23 cellular contexts compared by ENCODE assay signal in genomic region chr13:51097353-51098043, GRCh38. TPM values are rescaled to one million over a fixed set of nuclear protein-coding genes. Genes with fewer than 3 reads are reported as not detected.
A peak's percentile ranks its signal among the peaks of the same experiment; 100 is the strongest.
DNase-seq lines count a peak whose midpoint lies in the region; ATAC-seq, FAIRE-seq and TF ChIP-seq lines count a peak whose summit lies in the region.
"Had no signal": no experiment of that assay in that cellular context is flagged by ENCODE, and none has a peak within 500 bp of the region (broad histone marks: within the 10 kb centered on the region; RNA-seq: fewer than 3 reads in every experiment).

No MANE protein-coding gene starts in this region.

- no peak overlapping the region for H2BK15ac ChIP-seq in H9 (ENCODE audit: low read depth, low read length)
- H2BK15ac ChIP-seq in H1 (ENCODE audit: low read length), result no peak overlapping the region

- H4K91ac ChIP-seq in H9 (ENCODE audit: insufficient read length, low read depth, low read length) (no peak overlapping the region), H1 (replicated peaks; ENCODE audit: insufficient read length, low read length) (no peak overlapping the region)

- H3K9me3 Mint-ChIP-seq in Caco-2 (ENCODE audit: unreplicated experiment) (no peaks in the 10 kb centered on the region), H9 (no peaks in the 10 kb centered on the region; a peak in 2 of 5 replicates)
- no peaks in the 10 kb centered on the region for H3K9me3 Mint-ChIP-seq in activated naive CD4-positive, alpha-beta T cell treated with anti-CD3 and anti-CD28 coated beads, Interleukin-2, amount 10 ng/mL, durations not matched to agents 7 days and 5 days
- H3K9me3 Mint-ChIP-seq: CD8-positive, alpha-beta T cell had no signal

- H3K4me3 Mint-ChIP-seq in Caco-2 (ENCODE audit: unreplicated experiment) (no peak overlapping the region), H9 (no peak overlapping the region)
- H3K4me3 Mint-ChIP-seq in activated naive CD4-positive, alpha-beta T cell treated with anti-CD3 and anti-CD28 coated beads, Interleukin-2, amount 10 ng/mL, durations not matched to agents 7 days and 5 days, result no peak overlapping the region
- H3K4me3 Mint-ChIP-seq: CD8-positive, alpha-beta T cell had no signal

- TF ChIP-seq RAD21 in H1 (IDR thresholded peaks at IDR 0.05 in 1 of 2, conservative IDR thresholded peaks at IDR 0.05 in 1 of 2; ENCODE audit: low read depth in 2 of 2, low read length in 2 of 2), result no peak

- H4K8ac ChIP-seq in H9 (replicated peaks; ENCODE audit: insufficient read length, low read depth, low read length), result no peak overlapping the region
- H4K8ac ChIP-seq in H1 (ENCODE audit: extremely low read depth, insufficient read depth, low read length), result no peak overlapping the region

- no peaks in the 10 kb centered on the region for H3K79me1 ChIP-seq in H9 (ENCODE audit: insufficient read depth, low read depth, low read length, poor library complexity, severe bottlenecking)
- no peaks in the 10 kb centered on the region for H3K79me1 ChIP-seq in H1 (ENCODE audit: low read depth, low read length)

- H3K27me3 Mint-ChIP-seq in Caco-2 (ENCODE audit: insufficient read depth, unreplicated experiment), result no peaks in the 10 kb centered on the region
- H3K27me3 Mint-ChIP-seq in H9 (ENCODE audit: low read depth), result no peaks in the 10 kb centered on the region
- H3K27me3 Mint-ChIP-seq in activated naive CD4-positive, alpha-beta T cell treated with anti-CD3 and anti-CD28 coated beads, Interleukin-2, amount 10 ng/mL, durations not matched to agents 7 days and 5 days, result peaks cover 12% of the 10 kb centered on the region

- no CpG with 5 or more reads among the region's 4 CpGs for WGBS in H9 (ENCODE audit: extremely low coverage, insufficient read length, low lambda C conversion rate)
- WGBS in H1 (ENCODE audit: extremely low coverage in 1 of 2, insufficient coverage in 1 of 2, insufficient read length in 1 of 2, insufficient replicate concordance in 2 of 2, low coverage in 1 of 2, low lambda C conversion rate in 2 of 2, missing lambda C conversion rate in 1 of 2), 2 experiments, result 68% methylated on average over 4 of the region's 4 CpGs; no CpG with 5 or more reads in 1 of the 2 experiments
- WGBS in mesodermal cell (ENCODE audit: insufficient coverage in 2 of 2), 2 experiments, result 55 to 63% methylated on average over 3 of the region's 4 CpGs

- H3K36me3 Mint-ChIP-seq in Caco-2 (ENCODE audit: insufficient read depth, unreplicated experiment) (no peaks in the 10 kb centered on the region), H9 (ENCODE audit: insufficient read depth in 1 of 3, low read depth in 3 of 3) (peaks cover 0 to 15% (median 2%) of the 10 kb centered on the region in 3 experiments; a peak in 3 of 7 replicates)
- no peaks in the 10 kb centered on the region for H3K36me3 Mint-ChIP-seq in activated naive CD4-positive, alpha-beta T cell treated with anti-CD3 and anti-CD28 coated beads, Interleukin-2, amount 10 ng/mL, durations not matched to agents 7 days and 5 days
- H3K36me3 Mint-ChIP-seq: CD8-positive, alpha-beta T cell had no signal

- H3K4me1 ChIP-seq in Caco-2, result no peaks in the 10 kb centered on the region; the same call in 1 of the 2 replicates
- H3K4me1 ChIP-seq in H9 (ENCODE audit: insufficient read depth, low read length), result peaks cover 10% of the 10 kb centered on the region; the same call in 1 of the 2 replicates
- peaks cover 0 to 15% (median 4%) of the 10 kb centered on the region in 4 experiments; a peak in 3 of 7 replicates for H3K4me1 ChIP-seq in H1 (replicated peaks in 1 of 4; ENCODE audit: control insufficient read depth in 3 of 4, insufficient read depth in 4 of 4, low read length in 3 of 4)
- H3K4me1 ChIP-seq in mesodermal cell (ENCODE audit: control insufficient read depth, insufficient read depth, low read length, poor library complexity, severe bottlenecking), result no peaks in the 10 kb centered on the region
- H3K4me1 ChIP-seq in A673 (ENCODE audit: insufficient read depth, low read length, poor library complexity, severe bottlenecking), result no peaks in the 10 kb centered on the region
- H3K4me1 ChIP-seq: BLaER1 treated with 17β-estradiol and CSF1 and Interleukin-3, amounts not matched to agents 10 nM and 100 nM; HAP-1 had no signal

- no peak overlapping the region for H2BK12ac ChIP-seq in H9 (ENCODE audit: insufficient read length, low read depth, low read length)
- peak overlapping the region; percentile 73; the same call in 1 of the 2 replicates for H2BK12ac ChIP-seq in H1 (ENCODE audit: low read depth, low read length)

- FAIRE-seq in H1 (lab: Jason Lieb, UNC), result peak; percentile 85
- FAIRE-seq: D721Med, GM12892, GM18507, HTR-8/SVneo had no signal

- no peak overlapping the region for H3K9ac ChIP-seq in H9 (ENCODE audit: extremely low read depth, insufficient read length, low read length)
- no peak overlapping the region; a peak in 1 of 7 replicates for H3K9ac ChIP-seq in H1 (replicated peaks in 1 of 4; ENCODE audit: extremely low read depth in 1 of 4, low read depth in 3 of 4, low read length in 3 of 4)
- H3K9ac ChIP-seq: BLaER1 treated with 17β-estradiol and CSF1 and Interleukin-3, amounts not matched to agents 10 nM and 100 nM; SK-N-SH had no signal

- H3K56ac ChIP-seq in H9 (ENCODE audit: insufficient read length, low read depth, low read length), result no peak overlapping the region
- H3K56ac ChIP-seq in H1 (replicated peaks; ENCODE audit: insufficient read length, low read depth, low read length), result no peak overlapping the region

- DNase-seq in Caco-2 (no peak), H9 (no peak), H1 (ENCODE audit: low read depth in 1 of 2, low spot score in 2 of 2) (peak in 1 of 2 experiments; percentile 41), A673 (ENCODE audit: low spot score) (no peak)
- DNase-seq in activated naive CD4-positive, alpha-beta T cell treated with anti-CD3 and anti-CD28 coated beads, Interleukin-2, amount 10 ng/mL, durations not matched to agents 7 days and 5 days, result no peak
- DNase-seq: CD8-positive, alpha-beta T cell; KG1; NCI-H1105 treated with DMSO at 0.1 percent for 48 hours; NCI-H1694; NCI-H510A; NCI-H774; OCI-M1; SHP77 treated with DMSO at 0.1 percent for 48 hours; SK-N-SH had no signal

- H3K27me3 ChIP-seq in Caco-2 (replicated peaks; ENCODE audit: control insufficient read depth, insufficient read depth, low read length) (no peaks in the 10 kb centered on the region), H9 (ENCODE audit: insufficient read depth, low read length) (no peaks in the 10 kb centered on the region), H1 (replicated peaks in 1 of 4; ENCODE audit: control insufficient read depth in 3 of 4, extremely low read depth in 1 of 4, insufficient read depth in 3 of 4, low read length in 3 of 4) (no peaks in the 10 kb centered on the region), A673 (replicated peaks; ENCODE audit: insufficient read depth, low read depth, low read length, poor library complexity) (no peaks in the 10 kb centered on the region)
- H3K27me3 ChIP-seq: BLaER1 treated with 17β-estradiol and CSF1 and Interleukin-3, amounts not matched to agents 10 nM and 100 nM had no signal

- H3T11ph ChIP-seq in H9 (ENCODE audit: low read length), result no peak overlapping the region

- no peak overlapping the region for H3K27ac ChIP-seq in H9 (ENCODE audit: insufficient read length, low read depth, low read length)
- peak overlapping the region; percentile 65 for H3K27ac ChIP-seq in H1 (ENCODE audit: low read depth, low read length)
- H3K27ac ChIP-seq in mesodermal cell (ENCODE audit: low read depth, low read length, severe bottlenecking), result peak overlapping the region; percentile 6
- H3K27ac ChIP-seq in A673 (ENCODE audit: low read depth, low read length, poor library complexity, severe bottlenecking), result no peak overlapping the region
- H3K27ac ChIP-seq: BLaER1 treated with 17β-estradiol and CSF1 and Interleukin-3, amounts not matched to agents 10 nM and 100 nM had no signal

- H2BK20ac ChIP-seq in H9 (ENCODE audit: low read depth, low read length, poor library complexity, severe bottlenecking) (no peak overlapping the region), H1 (ENCODE audit: low read length) (0 out of 2 replicates have a peak overlapping the region, but pooled peaks have one; percentile 24)

- no TSS peak for BruUV-seq in Caco-2 (replicated peaks; lab: Mats Ljungman, UMichigan)
- no TSS peak for BruUV-seq in A673 (replicated peaks; lab: Mats Ljungman, UMichigan)

- no peak for TF ChIP-seq POLR2A in H1 (IDR thresholded peaks at IDR 0.05; ENCODE audit: control extremely low read depth in 1 of 2, low read depth in 2 of 2, low read length in 2 of 2)

- no peaks in the 10 kb centered on the region for H3K9me3 ChIP-seq in Caco-2
- H3K9me3 ChIP-seq in H9 (ENCODE audit: control insufficient read depth, low read depth, low read length), result no peaks in the 10 kb centered on the region
- no peaks in the 10 kb centered on the region for H3K9me3 ChIP-seq in H1 (ENCODE audit: insufficient read depth in 2 of 2, low read depth in 1 of 2, low read length in 1 of 2)
- no peaks in the 10 kb centered on the region for H3K9me3 ChIP-seq in mesodermal cell (ENCODE audit: control insufficient read depth, low read length)
- H3K9me3 ChIP-seq in A673 (ENCODE audit: low read depth, low read length, poor library complexity, severe bottlenecking), result no peaks in the 10 kb centered on the region
- H3K9me3 ChIP-seq: BLaER1 treated with 17β-estradiol and CSF1 and Interleukin-3, amounts not matched to agents 10 nM and 100 nM; HAP-1; SK-N-SH had no signal

- H3K18ac ChIP-seq in H9 (ENCODE audit: insufficient read length, low read depth, low read length) (no peak overlapping the region), H1 (ENCODE audit: extremely low read depth, low read length) (peak overlapping the region; percentile 67; the same call in 1 of the 2 replicates)

- H2AFZ ChIP-seq in H9 (ENCODE audit: low read length) (no peak overlapping the region), H1 (ENCODE audit: low read length) (0 out of 2 replicates have a peak overlapping the region, but pooled peaks have one; percentile 3)

- TF ChIP-seq EP300 in H1 (IDR thresholded peaks at IDR 0.05; ENCODE audit: borderline replicate concordance in 1 of 2, low read depth in 2 of 2, low read length in 2 of 2), result no peak

- H3K4me1 Mint-ChIP-seq in Caco-2 (ENCODE audit: low read depth, unreplicated experiment) (no peaks in the 10 kb centered on the region), H9 (peaks cover 34 to 35% of the 10 kb centered on the region in 2 experiments)
- H3K4me1 Mint-ChIP-seq in activated naive CD4-positive, alpha-beta T cell treated with anti-CD3 and anti-CD28 coated beads, Interleukin-2, amount 10 ng/mL, durations not matched to agents 7 days and 5 days, result no peaks in the 10 kb centered on the region

- H3K14ac ChIP-seq in H9 (ENCODE audit: insufficient read depth, low read length), result no peak overlapping the region
- no peak overlapping the region for H3K14ac ChIP-seq in H1 (ENCODE audit: insufficient read length)

- no peak overlapping the region for H3K23ac ChIP-seq in H9 (ENCODE audit: insufficient read length, low read depth, low read length)
- H3K23ac ChIP-seq in H1 (ENCODE audit: insufficient read length), result no peak overlapping the region

- POLR2A ChIA-PET in Caco-2 (lab: Charles Lee), result no interaction called here
- POLR2A ChIA-PET in H1 (lab: Charles Lee; ENCODE audit: partially characterized antibody), result interaction anchor here (0.6 kb wide), 1 partner anchor 215 kb away, joined by 3 read pairs; no protein-coding TSS in a partner anchor
- POLR2A ChIA-PET in A673 (lab: Charles Lee; ENCODE audit: low non-redundant PET), result no interaction called here

- H4K20me1 ChIP-seq in H9 (ENCODE audit: control insufficient read depth, insufficient read depth, insufficient read length) (no peaks in the 10 kb centered on the region), H1 (replicated peaks in 1 of 2; ENCODE audit: control insufficient read depth in 1 of 2, insufficient read depth in 2 of 2, low read length in 2 of 2) (no peaks in the 10 kb centered on the region)
- H4K20me1 ChIP-seq: BLaER1 treated with 17β-estradiol and CSF1 and Interleukin-3, amounts not matched to agents 10 nM and 100 nM had no signal

- H3K36me3 ChIP-seq in Caco-2 (ENCODE audit: control insufficient read depth, insufficient read depth, low read length) (no peaks in the 10 kb centered on the region), H1 (ENCODE audit: control insufficient read depth in 2 of 4, insufficient read depth in 4 of 4, low read length in 3 of 4) (no peaks in the 10 kb centered on the region), mesodermal cell (ENCODE audit: control insufficient read depth, insufficient read depth, low read length) (no peaks in the 10 kb centered on the region), A673 (ENCODE audit: insufficient read depth, low read length, poor library complexity, severe bottlenecking) (no peaks in the 10 kb centered on the region)
- H3K36me3 ChIP-seq: BLaER1 treated with 17β-estradiol and CSF1 and Interleukin-3, amounts not matched to agents 10 nM and 100 nM; HAP-1 had no signal

- H2BK5ac ChIP-seq in H9 (ENCODE audit: insufficient read length, low read length) (no peak overlapping the region), H1 (ENCODE audit: low read depth, low read length) (peak overlapping the region; percentile 50; the same call in 1 of the 2 replicates)

- H3K4me2 ChIP-seq in H9 (ENCODE audit: insufficient read depth, insufficient read length, low read length) (no peak overlapping the region), H1 (ENCODE audit: insufficient read depth in 1 of 2, low read depth in 2 of 2, low read length in 2 of 2) (peak overlapping the region; percentile 44 to 47; a peak in 2 of 4 replicates)
- H3K4me2 ChIP-seq: BLaER1 treated with 17β-estradiol and CSF1 and Interleukin-3, amounts not matched to agents 10 nM and 100 nM; SK-N-SH had no signal

- TF ChIP-seq CTCF in Caco-2 (IDR thresholded peaks at IDR 0.05; ENCODE audit: insufficient read depth in 1 of 2, low read depth in 1 of 2, low read length in 1 of 2, severe bottlenecking in 1 of 2, unreplicated experiment in 1 of 2), result no peak
- no peak for TF ChIP-seq CTCF in H9 (conservative IDR thresholded peaks at IDR 0.05)
- no peak for TF ChIP-seq CTCF in H1 (IDR thresholded peaks at IDR 0.05; ENCODE audit: control extremely low read depth in 1 of 3, insufficient read depth in 1 of 3, low read depth in 1 of 3, low read length in 3 of 3)
- TF ChIP-seq CTCF in A673 (conservative IDR thresholded peaks at IDR 0.05; ENCODE audit: low read depth, low read length), result no peak

- H4K5ac ChIP-seq in H9 (ENCODE audit: insufficient read length, low read depth, low read length) (no peak overlapping the region), H1 (ENCODE audit: insufficient read length, low read depth, low read length) (peak overlapping the region; percentile 16)

- H3K23me2 ChIP-seq in H9 (ENCODE audit: insufficient read length, low read depth, low read length, poor library complexity, severe bottlenecking) (no peaks in the 10 kb centered on the region), H1 (ENCODE audit: low read depth, low read length) (no peaks in the 10 kb centered on the region)

- peak overlapping the region; percentile 15 for H3K27ac Mint-ChIP-seq in Caco-2 (ENCODE audit: unreplicated experiment)
- H3K27ac Mint-ChIP-seq in H9, result peak overlapping the region; percentile 62 to 98 (median 87); a peak in 6 of 7 replicates
- H3K27ac Mint-ChIP-seq in activated naive CD4-positive, alpha-beta T cell treated with anti-CD3 and anti-CD28 coated beads, Interleukin-2, amount 10 ng/mL, durations not matched to agents 7 days and 5 days, result no peak overlapping the region
- H3K27ac Mint-ChIP-seq: CD8-positive, alpha-beta T cell had no signal

- CTCF ChIA-PET in Caco-2 (lab: Charles Lee), result no interaction called here
- CTCF ChIA-PET in H1 (lab: Charles Lee; ENCODE audit: partially characterized antibody), result interaction anchor here (0.9 to 1.7 kb wide), 3 partner anchors 16 to 190 kb away, joined by 3 to 5 read pairs (median 3); no protein-coding TSS in a partner anchor
- CTCF ChIA-PET in A673 (lab: Charles Lee), result no interaction called here
- CTCF ChIA-PET in activated naive CD4-positive, alpha-beta T cell treated with anti-CD3 and anti-CD28 coated beads, Interleukin-2, amount 10 ng/mL, durations not matched to agents 7 days and 5 days (lab: Charles Lee), result interaction anchor here (1.1 kb wide), 1 partner anchor 28 kb away, joined by 3 read pairs; no protein-coding TSS in a partner anchor

- no peak overlapping the region for H3K4me3 ChIP-seq in Caco-2 (ENCODE audit: low read depth, low read length)
- peak overlapping the region in 1 of 4 experiments; percentile 22; a peak in 1 of 8 replicates for H3K4me3 ChIP-seq in H1 (ENCODE audit: extremely low read depth in 1 of 4, insufficient read depth in 2 of 4, low read depth in 3 of 4, low read length in 4 of 4)
- H3K4me3 ChIP-seq in mesodermal cell (ENCODE audit: extremely low read depth, insufficient read depth, low read length, poor library complexity, severe bottlenecking), result no peak overlapping the region
- H3K4me3 ChIP-seq in A673 (ENCODE audit: low read depth, low read length, poor library complexity, severe bottlenecking), result no peak overlapping the region
- H3K4me3 ChIP-seq: BLaER1 treated with 17β-estradiol and CSF1 and Interleukin-3, amounts not matched to agents 10 nM and 100 nM; HAP-1 had no signal

- H2BK120ac ChIP-seq in H9 (ENCODE audit: low read depth, low read length, poor library complexity, severe bottlenecking) (no peak overlapping the region), H1 (replicated peaks; ENCODE audit: low read depth, low read length) (no peak overlapping the region)

- H2AK5ac ChIP-seq in H9 (ENCODE audit: insufficient read length, low read length), result no peak overlapping the region
- H2AK5ac ChIP-seq in H1 (ENCODE audit: low read depth, low read length), result no peak overlapping the region

- no peak for ATAC-seq in HG02571 (IDR thresholded peaks at IDR 0.05; ENCODE audit: unreplicated experiment)
- ATAC-seq: CD8-positive, alpha-beta T cell had no signal

- H3K79me2 ChIP-seq in H9 (ENCODE audit: insufficient read depth, low read length) (no peaks in the 10 kb centered on the region), H1 (ENCODE audit: control insufficient read depth in 1 of 2, insufficient read depth in 2 of 2, low read length in 2 of 2) (no peaks in the 10 kb centered on the region)

- intact Hi-C loops in Caco-2 (cut with micrococcal nuclease; ENCODE audit: unreplicated experiment), result no loop called here
- intact Hi-C loops in A673 (cut with micrococcal nuclease; ENCODE audit: unreplicated experiment), result no loop called here

- H3K4ac ChIP-seq in H9 (ENCODE audit: low read depth, low read length) (no peak overlapping the region), H1 (replicated peaks; ENCODE audit: insufficient read length, low read depth, low read length) (peak overlapping the region; percentile 58)

RNA-seq across cellular contexts. Expression of gene C13orf42, which starts 13.6 kb away (rescaled TPM):
- total RNA-seq in Caco-2 (2022), result not detected in 2 replicates
- total RNA-seq in H9 (2021), result 16.5 and 18.1 TPM in 2 replicates
- 9.9 and 11.7 TPM in 2 replicates for total RNA-seq in H1 (2021; fragmentation: NEBNext Ultra II Directional; extraction: Animal tissue kit (Norgen Biotek cat#: 25700))
- 10.1 and 11.5 TPM in 2 replicates for polyA plus RNA-seq in H1 (2011; rRNA removed)
- polyA plus RNA-seq in H1 (2011; cell fraction: cytosol; rRNA removed), result 9.9 TPM
- polyA plus RNA-seq in H1 (2011; cell fraction: nucleus; rRNA removed), result 17.5 TPM
- polyA plus RNA-seq in H1 (2012, experiment 1 of 2), result 18.1 to 63.8 TPM (median 38.1 TPM) in 4 replicates
- polyA plus RNA-seq in H1 (2012, experiment 2 of 2), result 2.1 TPM
- 5.8 TPM for polyA plus RNA-seq in H1 (2013, experiment 1 of 2)
- polyA plus RNA-seq in H1 (2013, experiment 2 of 2), result 5.4 TPM
- 16.0 and 16.1 TPM in 2 replicates for polyA minus RNA-seq in H1 (2011; rRNA and poly(A)+ RNA removed)
- 7.6 TPM for polyA minus RNA-seq in H1 (2011; cell fraction: cytosol; rRNA and poly(A)+ RNA removed)
- 10.0 TPM for polyA minus RNA-seq in H1 (2011; cell fraction: nucleus; rRNA and poly(A)+ RNA removed)
- not detected for polyA plus RNA-seq in mesodermal cell (2013, experiment 1 of 2)
- not detected for polyA plus RNA-seq in mesodermal cell (2013, experiment 2 of 2)
- total RNA-seq in A673 (2021), result not detected in 2 replicates
- total RNA-seq: CD8-positive, alpha-beta T cell; RPMI7951 had no signal
- polyA plus RNA-seq: SK-N-SH had no signal

Comparison
In these comparisons a context has a peak if more than half of its experiments do, and no peak if none do; other contexts are left out.
1. H3K27ac ChIP-seq: peak in H1 (single experiment) and mesodermal cell (single experiment); none in H9 (single experiment) and A673 (single experiment).
2. CTCF ChIA-PET loops: an anchor here in H1 (0.9 to 1.7 kb wide) and activated naive CD4-positive, alpha-beta T cell treated with anti-CD3 and anti-CD28 coated beads, Interleukin-2, amount 10 ng/mL, durations not matched to agents 7 days and 5 days (1.1 kb wide); none called in Caco-2 and A673.